In genomic region chr17:46190763-46191162, GRCh38 we compare ENCODE assay signal across 8 cellular contexts. TPM values are rescaled to one million over a fixed set of nuclear protein-coding genes. Genes with fewer than 3 reads are reported as not detected.
A peak's percentile ranks its signal among the peaks of the same experiment; 100 is the strongest.
DNase-seq lines count a peak whose midpoint lies in the region; ATAC-seq and TF ChIP-seq lines count a peak whose summit lies in the region.

No MANE protein-coding gene starts in this region.

- H3K4me3 Mint-ChIP-seq in activated CD4-positive, alpha-beta T cell treated with anti-CD3 and anti-CD28 coated beads, Interleukin-2, amount 10 ng/mL, durations not matched to agents 7 days and 5 days: peak overlapping the region; percentile 91
- peak overlapping the region; percentile 93 for H3K4me3 Mint-ChIP-seq in activated naive CD8-positive, alpha-beta T cell treated with anti-CD3 and anti-CD28 coated beads for 36 hours

- 27% methylated on average over 4 of the region's 4 CpGs for WGBS in suprapubic skin
- WGBS in aorta, 2 donors: 13 to 17% methylated on average over 4 of the region's 4 CpGs

- H3K9me3 ChIP-seq in iPS-20b (ENCODE audit: insufficient read depth, low read depth, low read length) (no peaks in the 10 kb centered on the region), suprapubic skin (no peaks in the 10 kb centered on the region), aorta (ENCODE audit: control insufficient read depth, low read length) (no peaks in the 10 kb centered on the region)

- no peak for TF ChIP-seq CTCF in suprapubic skin (IDR thresholded peaks at IDR 0.05)

- peaks cover 22% of the 10 kb centered on the region for H3K36me3 Mint-ChIP-seq in activated CD4-positive, alpha-beta T cell treated with anti-CD3 and anti-CD28 coated beads, Interleukin-2, amount 10 ng/mL, durations not matched to agents 7 days and 5 days (ENCODE audit: low read depth)
- peaks cover 32% of the 10 kb centered on the region for H3K36me3 Mint-ChIP-seq in activated naive CD8-positive, alpha-beta T cell treated with anti-CD3 and anti-CD28 coated beads for 36 hours

- ATAC-seq in HG03354 (IDR thresholded peaks at IDR 0.05; ENCODE audit: poor library complexity, severe bottlenecking, unreplicated experiment): no peak
- ATAC-seq in aorta (ENCODE audit: low FRiP score): no peak

- TF ChIP-seq POLR2A in suprapubic skin (IDR thresholded peaks at IDR 0.05): no peak

- no peak for TF ChIP-seq EP300 in suprapubic skin (IDR thresholded peaks at IDR 0.05)

- H3K4me1 Mint-ChIP-seq in activated CD4-positive, alpha-beta T cell treated with anti-CD3 and anti-CD28 coated beads, Interleukin-2, amount 10 ng/mL, durations not matched to agents 7 days and 5 days: peaks cover 58% of the 10 kb centered on the region
- H3K4me1 Mint-ChIP-seq in activated naive CD8-positive, alpha-beta T cell treated with anti-CD3 and anti-CD28 coated beads for 36 hours: peaks cover 62% of the 10 kb centered on the region

- H3K27me3 Mint-ChIP-seq in activated CD4-positive, alpha-beta T cell treated with anti-CD3 and anti-CD28 coated beads, Interleukin-2, amount 10 ng/mL, durations not matched to agents 7 days and 5 days: no peaks in the 10 kb centered on the region
- H3K27me3 Mint-ChIP-seq in activated naive CD8-positive, alpha-beta T cell treated with anti-CD3 and anti-CD28 coated beads for 36 hours: no peaks in the 10 kb centered on the region

- intact Hi-C loops in aorta (cut with DNase I): loop anchor here (5.0 kb wide), 3 partner anchors 33 to 148 kb away; no protein-coding TSS in a partner anchor

- H3K36me3 ChIP-seq in iPS-20b (ENCODE audit: insufficient read depth, low read depth, low read length) (no peaks in the 10 kb centered on the region), suprapubic skin (no peaks in the 10 kb centered on the region), aorta (ENCODE audit: control insufficient read depth in 1 of 2, insufficient read depth in 2 of 2, low read length in 1 of 2) (no peaks in the 10 kb centered on the region)

- peak overlapping the region; percentile 98; the same call in 1 of the 2 replicates for H3K9ac ChIP-seq in iPS-20b (ENCODE audit: low read depth, low read length)

- H3K27ac ChIP-seq in iPS-20b (ENCODE audit: low read length): no peak overlapping the region
- peak overlapping the region; percentile 100 for H3K27ac ChIP-seq in suprapubic skin
- no peak overlapping the region for H3K27ac ChIP-seq in aorta (ENCODE audit: low read depth in 1 of 2, low read length in 2 of 2)

- H3K4me3 ChIP-seq in iPS-20b (ENCODE audit: low read length) (peak overlapping the region; percentile 89), suprapubic skin (peak overlapping the region; percentile 99), aorta (ENCODE audit: low read length in 2 of 2) (peak overlapping the region in 1 of 2 donors; percentile 43)

- POLR2A ChIA-PET in activated CD4-positive, alpha-beta T cell treated with anti-CD3 and anti-CD28 coated beads, Interleukin-2, amount 10 ng/mL, durations not matched to agents 7 days and 5 days (lab: Charles Lee): no interaction called here

- peak overlapping the region; percentile 54 for H3K27ac Mint-ChIP-seq in activated CD4-positive, alpha-beta T cell treated with anti-CD3 and anti-CD28 coated beads, Interleukin-2, amount 10 ng/mL, durations not matched to agents 7 days and 5 days
- H3K27ac Mint-ChIP-seq in activated naive CD8-positive, alpha-beta T cell treated with anti-CD3 and anti-CD28 coated beads for 36 hours: peak overlapping the region; percentile 70

- H3K27me3 ChIP-seq in iPS-20b (ENCODE audit: insufficient read depth, low read length): no peaks in the 10 kb centered on the region
- no peaks in the 10 kb centered on the region for H3K27me3 ChIP-seq in suprapubic skin
- H3K27me3 ChIP-seq in aorta (ENCODE audit: control insufficient read depth in 1 of 2, insufficient read depth in 2 of 2, low read length in 1 of 2): no peaks in the 10 kb centered on the region

- no peaks in the 10 kb centered on the region for H3K9me3 Mint-ChIP-seq in activated CD4-positive, alpha-beta T cell treated with anti-CD3 and anti-CD28 coated beads, Interleukin-2, amount 10 ng/mL, durations not matched to agents 7 days and 5 days
- H3K9me3 Mint-ChIP-seq in activated naive CD8-positive, alpha-beta T cell treated with anti-CD3 and anti-CD28 coated beads for 36 hours: no peaks in the 10 kb centered on the region

- DNase-seq in activated CD4-positive, alpha-beta T cell treated with anti-CD3 and anti-CD28 coated beads, Interleukin-2, amount 10 ng/mL, durations not matched to agents 7 days and 5 days: no peak
- no peak for DNase-seq in activated CD4-positive, alpha-beta T cell treated with anti-CD3 and anti-CD28 coated beads, Interleukin-2, amount 50 U/mL, for 4 hours
- DNase-seq in activated naive CD8-positive, alpha-beta T cell treated with anti-CD3 and anti-CD28 coated beads for 36 hours: no peak
- DNase-seq in suprapubic skin (ENCODE audit: low spot score in 2 of 2) (no peak), aorta (no peak)
- DNase-seq in stimulated activated CD4-positive, alpha-beta T cell treated with anti-CD3 and anti-CD28 coated beads, Interleukin-15, amount 100 ng/mL, for 24 hours: no peak

- H3K4me1 ChIP-seq in iPS-20b (ENCODE audit: insufficient read depth, low read length) (peaks cover 34% of the 10 kb centered on the region; the same call in 1 of the 2 replicates), suprapubic skin (peaks cover 55% of the 10 kb centered on the region), aorta (ENCODE audit: control insufficient read depth in 1 of 2, insufficient read depth in 2 of 2, low read length in 2 of 2) (peaks cover 0 to 3% of the 10 kb centered on the region in 2 donors)

- CTCF ChIA-PET in activated CD4-positive, alpha-beta T cell treated with anti-CD3 and anti-CD28 coated beads, Interleukin-2, amount 10 ng/mL, durations not matched to agents 7 days and 5 days (lab: Charles Lee): no interaction called here

RNA-seq across cellular contexts. Expression of gene KANSL1, which starts 2.5 kb away (rescaled TPM):
- total RNA-seq in activated CD4-positive, alpha-beta T cell treated with anti-CD3 and anti-CD28 coated beads, Interleukin-2, amount 10 ng/mL, durations not matched to agents 7 days and 5 days: 10 to 100 TPM; 85.7 to 97.7 TPM
- total RNA-seq in activated naive CD8-positive, alpha-beta T cell treated with anti-CD3 and anti-CD28 coated beads for 36 hours: 10 to 100 TPM; 60.9 to 65.5 TPM
- total RNA-seq in suprapubic skin (100 to 1,000 TPM in 1 of 4 donors, 10 to 100 TPM in 3; 68.2 to 187 (median 79.0) TPM), aorta (100 to 1,000 TPM in 1 of 2 donors, 10 to 100 TPM in 1; 94.1 to 109 TPM)
- polyA plus RNA-seq in aorta: 10 to 100 TPM in 1 of 2 donors, 1 to 10 TPM in 1; 6.5 to 18.7 TPM
